17 cellular contexts compared by ENCODE assay signal in genomic region chr6:54700158-54700557, GRCh38.
DNase-seq lines count a peak whose midpoint lies in the region; ATAC-seq, FAIRE-seq and TF ChIP-seq lines count a peak whose summit lies in the region.
"Had no signal": no experiment of that assay in that cellular context is flagged by ENCODE, and none has a peak within 500 bp of the region (broad histone marks: within the 10 kb centered on the region; RNA-seq: fewer than 3 reads in every experiment).

No MANE protein-coding gene starts in this region.

- TF ChIP-seq CTCF in bronchial epithelial cell (IDR thresholded peaks at IDR 0.05; ENCODE audit: insufficient read depth, low read length, severe bottlenecking) (no peak), heart right ventricle (IDR thresholded peaks at IDR 0.05) (no peak)

- no peak overlapping the region for H3K4me3 ChIP-seq in bronchial epithelial cell (ENCODE audit: low read depth, low read length)
- no peak overlapping the region for H3K4me3 ChIP-seq in small intestine (ENCODE audit: low read depth in 1 of 2, low read length in 2 of 2)
- H3K4me3 ChIP-seq in heart right ventricle = no peak overlapping the region

- peak; percentile 84 for DNase-seq in bronchial epithelial cell (ENCODE audit: low read depth)
- DNase-seq in kidney glomerular epithelial cell (lab: John Stamatoyannopoulos, UW) = peak; percentile 15
- peak; percentile 51 for DNase-seq in small intestine
- DNase-seq in heart right ventricle = no peak
- DNase-seq in putamen (ENCODE audit: low spot score) = no peak
- DNase-seq in activated naive CD8-positive, alpha-beta T cell treated with anti-CD3 and anti-CD28 coated beads for 36 hours = no peak
- DNase-seq in stimulated activated CD4-positive, alpha-beta T cell treated with anti-CD3 and anti-CD28 coated beads, Interleukin-2, amount 100 ng/mL, for 24 hours = no peak
- DNase-seq: CD4-positive, alpha-beta T cell; KBM-7; NCI-H1105 treated with DMSO at 0.1 percent for 48 hours; NCI-H1694 treated with DMSO at 0.1 percent for 48 hours; SHP77 had no signal

- H3K4me1 ChIP-seq in small intestine (ENCODE audit: control insufficient read depth in 2 of 2, insufficient read depth in 1 of 2, low read depth in 1 of 2, low read length in 1 of 2) = no peaks in the 10 kb centered on the region
- H3K4me1 ChIP-seq in heart right ventricle = no peaks in the 10 kb centered on the region

- H3K4me1 Mint-ChIP-seq in activated naive CD8-positive, alpha-beta T cell treated with anti-CD3 and anti-CD28 coated beads for 36 hours = no peaks in the 10 kb centered on the region

- H3K9me3 ChIP-seq in small intestine (ENCODE audit: control insufficient read depth, low read depth) = no peaks in the 10 kb centered on the region
- H3K9me3 ChIP-seq in heart right ventricle = no peaks in the 10 kb centered on the region

- peak; percentile 61 for ATAC-seq in GM18511 (IDR thresholded peaks at IDR 0.05; ENCODE audit: unreplicated experiment)
- no peak for ATAC-seq in heart right ventricle
- ATAC-seq: HepG2 had no signal

- no peak overlapping the region for H3K4me3 Mint-ChIP-seq in activated naive CD8-positive, alpha-beta T cell treated with anti-CD3 and anti-CD28 coated beads for 36 hours
- H3K4me3 Mint-ChIP-seq: CD4-positive, alpha-beta T cell had no signal

- no peak overlapping the region for H3K27ac Mint-ChIP-seq in activated naive CD8-positive, alpha-beta T cell treated with anti-CD3 and anti-CD28 coated beads for 36 hours
- H3K27ac Mint-ChIP-seq: CD4-positive, alpha-beta T cell had no signal

- H3K27me3 Mint-ChIP-seq in activated naive CD8-positive, alpha-beta T cell treated with anti-CD3 and anti-CD28 coated beads for 36 hours = no peaks in the 10 kb centered on the region
- H3K27me3 Mint-ChIP-seq: CD4-positive, alpha-beta T cell had no signal

- H3K9me3 Mint-ChIP-seq in activated naive CD8-positive, alpha-beta T cell treated with anti-CD3 and anti-CD28 coated beads for 36 hours = no peaks in the 10 kb centered on the region
- H3K9me3 Mint-ChIP-seq: CD4-positive, alpha-beta T cell had no signal

- intact Hi-C loops in heart right ventricle (cut with DNase I) = loop anchor here in 1 of 10 donors (10.0 kb wide), 1 partner anchor 715 kb away; no protein-coding TSS in a partner anchor

- H3K36me3 ChIP-seq in bronchial epithelial cell (ENCODE audit: control insufficient read depth, insufficient read depth, low read length) = no peaks in the 10 kb centered on the region
- no peaks in the 10 kb centered on the region for H3K36me3 ChIP-seq in small intestine (ENCODE audit: control insufficient read depth in 2 of 2, insufficient read depth in 2 of 2, low read length in 2 of 2)
- H3K36me3 ChIP-seq in heart right ventricle = no peaks in the 10 kb centered on the region

- H3K27me3 ChIP-seq in bronchial epithelial cell (ENCODE audit: control insufficient read depth, insufficient read depth, low read length) (no peaks in the 10 kb centered on the region), small intestine (ENCODE audit: control insufficient read depth in 2 of 2, insufficient read depth in 2 of 2, low read length in 2 of 2) (no peaks in the 10 kb centered on the region), heart right ventricle (no peaks in the 10 kb centered on the region)

- FAIRE-seq in bronchial epithelial cell (lab: Jason Lieb, UNC) (no peak), small intestine (lab: Jason Lieb, UNC) (peak; percentile 10)
- FAIRE-seq: A204.1, GM12892, H54, HepG2 had no signal

- H3K27ac ChIP-seq in small intestine (ENCODE audit: low read depth in 1 of 2, low read length in 1 of 2) (no peak overlapping the region), heart right ventricle (no peak overlapping the region)

- H3K36me3 Mint-ChIP-seq in activated naive CD8-positive, alpha-beta T cell treated with anti-CD3 and anti-CD28 coated beads for 36 hours = no peaks in the 10 kb centered on the region

- 28 to 60% (median 44%) methylated on average over 2 of the region's 2 CpGs for WGBS in small intestine, 3 donors
- WGBS in heart right ventricle, 2 donors = 81 to 93% methylated on average over 2 of the region's 2 CpGs

Comparison
In these comparisons a context has a peak if more than half of its experiments do, and no peak if none do; other contexts are left out.
1. DNase-seq: peak in bronchial epithelial cell (single experiment), kidney glomerular epithelial cell (single experiment) and small intestine (single experiment); none in heart right ventricle (0 of 2), putamen (single experiment), activated naive CD8-positive, alpha-beta T cell treated with anti-CD3 and anti-CD28 coated beads for 36 hours (single experiment) and stimulated activated CD4-positive, alpha-beta T cell treated with anti-CD3 and anti-CD28 coated beads, Interleukin-2, amount 100 ng/mL, for 24 hours (0 of 2).